20 cellular contexts compared by ENCODE assay signal in the genomic region with DNA sequence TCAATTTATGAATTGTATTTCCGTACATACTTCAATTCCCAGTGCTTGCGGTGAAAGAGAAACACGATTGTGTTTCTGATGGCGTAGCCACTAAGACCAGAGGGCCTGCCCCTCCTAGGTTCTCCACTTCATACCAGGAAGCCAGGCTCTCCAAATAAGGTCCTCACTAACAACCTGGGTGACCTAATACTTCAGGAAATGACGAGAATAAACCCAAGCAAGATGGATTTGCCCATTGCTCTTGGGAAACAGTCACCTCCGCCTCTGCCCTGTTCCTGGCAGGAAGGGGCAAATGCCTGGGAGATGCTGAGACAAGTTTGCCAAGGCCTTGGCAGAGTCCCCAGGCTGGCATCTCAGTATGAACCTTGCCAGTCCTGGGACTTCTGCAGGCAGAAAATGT. TPM values are rescaled to one million over a fixed set of nuclear protein-coding genes. Genes with fewer than 3 reads are reported as not detected.
A peak's percentile ranks its signal among the peaks of the same experiment; 100 is the strongest.
DNase-seq lines count a peak whose midpoint lies in the region; ATAC-seq, FAIRE-seq and TF ChIP-seq lines count a peak whose summit lies in the region.
"Had no signal": no experiment of that assay in that cellular context is flagged by ENCODE, and none has a peak within 500 bp of the region (broad histone marks: within the 10 kb centered on the region; RNA-seq: fewer than 3 reads in every experiment).

No MANE protein-coding gene starts in this region.

- H3K79me2 ChIP-seq in osteoblast (ENCODE audit: insufficient read depth, low read length): no peaks in the 10 kb centered on the region

- H2AFZ ChIP-seq in osteoblast (ENCODE audit: low read length): peak overlapping the region; percentile 41
- H2AFZ ChIP-seq: GM23338 had no signal

- H3K27me3 ChIP-seq in osteoblast (ENCODE audit: insufficient read depth, low read length): no peaks in the 10 kb centered on the region

- H3K4me1 ChIP-seq in osteoblast (ENCODE audit: insufficient read depth, low read length): peaks cover 7% of the 10 kb centered on the region

- H3K27ac ChIP-seq in epithelial cell of prostate (peak overlapping the region; percentile 26), osteoblast (ENCODE audit: low read depth, low read length) (no peak overlapping the region)

- DNase-seq in Daoy (ENCODE audit: low read depth) (peak; percentile 9), M059J (ENCODE audit: low read depth) (peak; percentile 11), epithelial cell of prostate (ENCODE audit: low read depth, low spot score) (peak; percentile 39), osteoblast (ENCODE audit: insufficient read length, low spot score, missing footprints) (no peak), GM12891 (ENCODE audit: insufficient read length, low spot score) (no peak), DMS114 treated with DMSO at 0.1 percent for 48 hours (lab: John Stamatoyannopoulos, UW; ENCODE audit: unreplicated experiment) (no peak)
- DNase-seq in stimulated activated CD4-positive, alpha-beta T cell treated with anti-CD3 and anti-CD28 coated beads, Interleukin-1b, Interleukin-23, amount 100 ng/mL, for 48 hours: no peak
- DNase-seq: activated CD4-positive, alpha-beta T cell treated with anti-CD3 and anti-CD28 coated beads for 1 hour; activated CD8-positive, alpha-beta memory T cell treated with anti-CD3 and anti-CD28 coated beads for 24 hours; activated T-cell treated with anti-CD3 and anti-CD28 coated beads, Interleukin-2, amount 50 U/mL, for 72 hours; COR-L47; cortex of kidney; NCI-H1105 treated with DMSO at 0.1 percent for 48 hours; NCI-H82; stimulated activated naive CD4-positive, alpha-beta T cell; T1000; trophoblast cell had no signal

- H3K4me2 ChIP-seq in osteoblast (ENCODE audit: insufficient read depth, low read length): no peak overlapping the region
- H3K4me2 ChIP-seq: GM23338 had no signal

- H3K4me3 ChIP-seq in osteoblast (ENCODE audit: insufficient read depth, low read length): no peak overlapping the region
- H3K4me3 ChIP-seq: GM23338 had no signal

- TF ChIP-seq CTCF in osteoblast (IDR thresholded peaks at IDR 0.05; ENCODE audit: extremely low read depth, low read depth, low read length): no peak

- TF ChIP-seq POLR2A in GM12891 (IDR thresholded peaks at IDR 0.05; ENCODE audit: low read depth, low read length): no peak

- no peak for FAIRE-seq in GM12891 (lab: Jason Lieb, UNC)

- H3K9me3 ChIP-seq in osteoblast (ENCODE audit: low read depth, low read length): no peaks in the 10 kb centered on the region

- no peaks in the 10 kb centered on the region for H4K20me1 ChIP-seq in osteoblast (ENCODE audit: insufficient read depth, low read length)

- no peak for ATAC-seq in HG02642 (IDR thresholded peaks at IDR 0.05; ENCODE audit: poor library complexity, unreplicated experiment)
- ATAC-seq: activated T-cell treated with anti-CD3 and anti-CD28 coated beads, Interleukin-2, amount 50 U/mL, for 72 hours; GM23338; Panc1 had no signal

- no peaks in the 10 kb centered on the region for H3K36me3 ChIP-seq in osteoblast (ENCODE audit: insufficient read depth, low read length)

TF ChIP-seq in GM12891, 5 proteins besides CTCF, POLR2A, EP300 and RAD21:
- TF ChIP-seq TAF1 (IDR thresholded peaks at IDR 0.05; ENCODE audit: low read depth, low read length) (no peak), SPI1 (IDR thresholded peaks at IDR 0.05; ENCODE audit: low read depth, low read length) (no peak)

RNA-seq across cellular contexts. Expression of gene TTC32, which starts 41.8 kb away (rescaled TPM):
- total RNA-seq in Daoy (2014; rRNA removed; shearing (Covaris generic)): 4.8 and 7.9 TPM in 2 replicates
- 2.4 and 7.4 TPM in 2 replicates for total RNA-seq in M059J (2014; rRNA removed; shearing (Covaris generic))
- total RNA-seq in osteoblast: 10.3 and 14.8 TPM in 2 replicates
- 13.6 TPM for polyA plus RNA-seq in GM12891 (2012; ENCODE audit: low read depth, missing spikeins)

Comparison
In these comparisons a context has a peak if more than half of its experiments do, and no peak if none do; other contexts are left out.
1. DNase-seq: peak in Daoy (single experiment), M059J (single experiment) and epithelial cell of prostate (single experiment); none in osteoblast (single experiment), GM12891 (single experiment), DMS114 treated with DMSO at 0.1 percent for 48 hours (single experiment) and stimulated activated CD4-positive, alpha-beta T cell treated with anti-CD3 and anti-CD28 coated beads, Interleukin-1b, Interleukin-23, amount 100 ng/mL, for 48 hours (single experiment).